24 cellular contexts compared by ENCODE assay signal in genomic region chr17:1558401-1558800, GRCh38.
"Had no signal": no experiment of that assay in that cellular context is flagged by ENCODE, and none has a peak within 500 bp of the region (broad histone marks: within the 10 kb centered on the region; RNA-seq: fewer than 3 reads in every experiment).

No MANE protein-coding gene starts in this region.

- H3K36me3 Mint-ChIP-seq: activated naive CD4-positive, alpha-beta T cell treated with anti-CD3 and anti-CD28 coated beads, Interleukin-2, amount 50 U/mL, for 72 hours; natural killer cell had no signal

- H3K27ac Mint-ChIP-seq: activated naive CD4-positive, alpha-beta T cell treated with anti-CD3 and anti-CD28 coated beads, Interleukin-2, amount 50 U/mL, for 72 hours; activated T-cell treated with anti-CD3 and anti-CD28 coated beads, Interleukin-2, amount 50 U/mL, for 24 hours; activated T-helper 17 cell treated with anti-CD3 and anti-CD28 coated beads, Interleukin-2, amount 50 U/mL, for 72 hours; natural killer cell; stimulated activated naive CD8-positive, alpha-beta T cell treated with anti-CD3 and anti-CD28 coated beads, Interleukin-15, Interleukin-2, amounts not matched to agents 100 ng/mL and 50 ng/mL, for 24 hours had no signal

- ATAC-seq: activated naive CD4-positive, alpha-beta T cell treated with anti-CD3 and anti-CD28 coated beads, Interleukin-2, amount 50 U/mL, for 72 hours; activated T-helper 17 cell treated with anti-CD3 and anti-CD28 coated beads, Interleukin-2, amount 50 U/mL, for 72 hours; gastroesophageal sphincter; heart left ventricle; left ventricle myocardium superior; natural killer cell; pancreas; psoas muscle had no signal

- H3K27ac ChIP-seq: pancreas, psoas muscle, right atrium auricular region, tibial artery had no signal

- H3K9me3 ChIP-seq: esophagus muscularis mucosa, gastroesophageal sphincter, heart left ventricle, neutrophil, pancreas, psoas muscle, right atrium auricular region, tibial artery had no signal

- H3K27me3 Mint-ChIP-seq: activated T-cell treated with anti-CD3 and anti-CD28 coated beads, Interleukin-2, amount 50 U/mL, for 24 hours; activated T-helper 17 cell treated with anti-CD3 and anti-CD28 coated beads, Interleukin-2, amount 50 U/mL, for 72 hours; stimulated activated naive CD8-positive, alpha-beta T cell treated with anti-CD3 and anti-CD28 coated beads, Interleukin-15, Interleukin-2, amounts not matched to agents 100 ng/mL and 50 ng/mL, for 24 hours had no signal

- DNase-seq: activated CD4-positive, alpha-beta T cell treated with anti-CD3 and anti-CD28 coated beads for 1 hour; activated CD8-positive, alpha-beta memory T cell treated with anti-CD3 and anti-CD28 coated beads for 24 hours; activated CD8-positive, alpha-beta memory T cell treated with anti-CD3 and anti-CD28 coated beads, Interleukin-2, amount 50 U/mL, for 4 hours; activated T-cell treated with anti-CD3 and anti-CD28 coated beads, Interleukin-2, amount 50 U/mL, for 24 hours; central memory CD4-positive, alpha-beta T cell; effector memory CD4-positive, alpha-beta T cell; mammary epithelial cell; midbrain; natural killer cell; pancreas; stimulated activated CD4-positive, alpha-beta T cell treated with anti-CD3 and anti-CD28 coated beads, Interleukin-12 subunit alpha, Interleukin-12 subunit beta, amount 100 ng/mL, for 4 hours; stimulated activated CD4-positive, alpha-beta T cell treated with anti-CD3 and anti-CD28 coated beads, Interleukin-4, amount 100 ng/mL, for 4 hours; substantia nigra; tibial artery had no signal

- H3K4me3 Mint-ChIP-seq: activated T-cell treated with anti-CD3 and anti-CD28 coated beads, Interleukin-2, amount 50 U/mL, for 24 hours; activated T-helper 17 cell treated with anti-CD3 and anti-CD28 coated beads, Interleukin-2, amount 50 U/mL, for 72 hours; stimulated activated naive CD8-positive, alpha-beta T cell treated with anti-CD3 and anti-CD28 coated beads, Interleukin-15, Interleukin-2, amounts not matched to agents 100 ng/mL and 50 ng/mL, for 24 hours had no signal

- H3K36me3 ChIP-seq: pancreas had no signal

- H3K27me3 ChIP-seq: esophagus muscularis mucosa, gastroesophageal sphincter, heart left ventricle, pancreas, right atrium auricular region, tibial artery had no signal

- H3K4me3 ChIP-seq: esophagus muscularis mucosa, gastroesophageal sphincter, heart left ventricle, pancreas, psoas muscle, right atrium auricular region, tibial artery had no signal
